13 cellular contexts compared by ENCODE assay signal in genomic region chr12:4567073-4567881, GRCh38. TPM values are rescaled to one million over a fixed set of nuclear protein-coding genes. Genes with fewer than 3 reads are reported as not detected.
DNase-seq lines count a peak whose midpoint lies in the region; ATAC-seq and TF ChIP-seq lines count a peak whose summit lies in the region.
"Had no signal": no experiment of that assay in that cellular context is flagged by ENCODE, and none has a peak within 500 bp of the region (broad histone marks: within the 10 kb centered on the region; RNA-seq: fewer than 3 reads in every experiment).

No MANE protein-coding gene starts in this region.

- no peaks in the 10 kb centered on the region for H3K9me3 ChIP-seq in mucosa of descending colon
- H3K9me3 ChIP-seq in HAP-1: no peaks in the 10 kb centered on the region
- H3K9me3 ChIP-seq: MG63 had no signal

- no peaks in the 10 kb centered on the region for H3K36me3 ChIP-seq in mucosa of descending colon (ENCODE audit: low read depth)
- H3K36me3 ChIP-seq in HAP-1 (replicated peaks): no peaks in the 10 kb centered on the region
- H3K36me3 ChIP-seq: MG63 had no signal

- H3K4me1 ChIP-seq in mucosa of descending colon (ENCODE audit: low read depth) (peaks cover 3% of the 10 kb centered on the region), HAP-1 (no peaks in the 10 kb centered on the region)

- no peak for TF ChIP-seq CTCF in mucosa of descending colon (IDR thresholded peaks at IDR 0.05)

- in situ Hi-C loops in HAP-1 (cut with MboI; ENCODE audit: low sequenced_read_pairs): no loop called here

- H3K27me3 ChIP-seq in HAP-1 (ENCODE audit: low read depth): no peaks in the 10 kb centered on the region
- H3K27me3 ChIP-seq: MG63 had no signal

- H3K4me3 ChIP-seq in mucosa of descending colon (no peak overlapping the region), HAP-1 (no peak overlapping the region)
- H3K4me3 ChIP-seq: MG63 had no signal

- intact Hi-C loops in mucosa of descending colon (cut with DNase I, micrococcal nuclease): no loop called here

- ATAC-seq in GM18517 (IDR thresholded peaks at IDR 0.05; ENCODE audit: unreplicated experiment): peak; percentile 51
- ATAC-seq in HG02798 (IDR thresholded peaks at IDR 0.05; ENCODE audit: poor library complexity, unreplicated experiment): peak; percentile 43
- peak; percentile 49 for ATAC-seq in mucosa of descending colon
- ATAC-seq in HG03280 (IDR thresholded peaks at IDR 0.05; ENCODE audit: unreplicated experiment): no peak

- DNase-seq in SKM-1 treated with dmso at 0.1 percent for 144 hours (lab: John Stamatoyannopoulos, UW; ENCODE audit: unreplicated experiment) (peak; percentile 11), mucosa of descending colon (peak in 1 of 3 donors; percentile 16), HAP-1 (ENCODE audit: low spot score in 2 of 2) (no peak), NCI-H526 treated with DMSO at 0.1 percent for 48 hours (lab: John Stamatoyannopoulos, UW) (no peak)
- DNase-seq in effector CD4-positive, alpha-beta T cell: no peak
- DNase-seq: activated naive CD4-positive, alpha-beta T cell; DMS79; HFFc6; MG63; stimulated activated CD4-positive, alpha-beta T cell treated with anti-CD3 and anti-CD28 coated beads, Interleukin-12 subunit alpha, Interleukin-12 subunit beta, amount 100 ng/mL, for 4 hours had no signal

RNA-seq across cellular contexts. Expression of gene DYRK4, which starts 5.3 kb away (rescaled TPM):
- 10 to 100 TPM; 27.0 to 31.3 (median 28.7) TPM for total RNA-seq in mucosa of descending colon

RNA-seq across cellular contexts. Expression of gene RAD51AP1, which starts 28.6 kb away (rescaled TPM):
- total RNA-seq in mucosa of descending colon: 10 to 100 TPM in 1 of 3 donors, 1 to 10 TPM in 2; 2.2 to 13.3 (median 4.4) TPM
